In the genomic region with DNA sequence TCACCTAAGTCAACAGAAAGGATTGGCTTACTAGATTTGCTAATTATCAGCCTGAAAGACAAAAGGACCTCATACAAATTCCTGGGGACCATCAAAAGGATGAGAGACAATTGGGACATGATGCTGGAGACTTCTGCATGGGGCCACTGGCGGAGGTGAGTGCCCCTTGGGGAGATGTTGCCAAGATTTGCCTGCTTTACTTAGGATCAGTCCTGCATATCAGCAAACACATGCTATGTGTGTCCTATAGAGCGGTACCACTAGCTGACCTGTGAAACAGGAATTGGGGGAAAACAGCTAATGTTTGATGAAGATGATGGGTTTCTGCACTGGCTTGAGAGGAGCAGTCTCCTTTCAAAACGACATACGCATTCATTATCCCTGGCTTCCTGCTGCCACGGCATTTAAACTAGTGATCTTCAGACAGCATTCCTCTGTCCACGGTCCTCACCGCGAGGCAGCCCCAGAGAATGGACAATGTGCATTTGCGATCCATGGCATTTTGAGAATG, we compare ENCODE assay signal across 21 cellular contexts.
DNase-seq lines count a peak whose midpoint lies in the region; ATAC-seq, FAIRE-seq and TF ChIP-seq lines count a peak whose summit lies in the region.
"Had no signal": no experiment of that assay in that cellular context is flagged by ENCODE, and none has a peak within 500 bp of the region (broad histone marks: within the 10 kb centered on the region; RNA-seq: fewer than 3 reads in every experiment).

No MANE protein-coding gene starts in this region.

- TF ChIP-seq POLR2A in breast epithelium (IDR thresholded peaks at IDR 0.05), result no peak

- H3K4me1 ChIP-seq in ectodermal cell (ENCODE audit: control insufficient read depth, insufficient read depth, low read length), result peaks cover 22% of the 10 kb centered on the region
- no peaks in the 10 kb centered on the region for H3K4me1 ChIP-seq in breast epithelium
- H3K4me1 ChIP-seq: esophagus squamous epithelium had no signal

- 5 to 7% methylated on average over 9 of the region's 9 CpGs for WGBS in ectodermal cell, 2 experiments

- H3K9me3 ChIP-seq in ectodermal cell (ENCODE audit: control insufficient read depth, low read length) (no peaks in the 10 kb centered on the region), breast epithelium (no peaks in the 10 kb centered on the region)
- H3K9me3 ChIP-seq: esophagus squamous epithelium had no signal

- FAIRE-seq in RCC 7860 (lab: Jason Lieb, UNC), result no peak

- intact Hi-C loops in breast epithelium (cut with DNase I; ENCODE audit: low total_unique reads), result no loop called here

- H3K27ac ChIP-seq in ectodermal cell (ENCODE audit: insufficient read depth, low read depth, low read length, poor library complexity, severe bottlenecking) (peak overlapping the region; percentile 16), breast epithelium (no peak overlapping the region)
- H3K27ac ChIP-seq: esophagus squamous epithelium, KMS-11, PC-9, WERI-Rb-1 had no signal

- DNase-seq in ELR (ENCODE audit: low read depth) (peak; percentile 4), NCI-H69 (lab: John Stamatoyannopoulos, UW) (peak; percentile 54), kidney tubule cell (ENCODE audit: low spot score) (peak; percentile 20), GM19238 (ENCODE audit: insufficient read length, low spot score) (no peak), breast epithelium (ENCODE audit: low spot score in 2 of 2) (no peak), RCC 7860 (ENCODE audit: low spot score) (no peak)
- DNase-seq: activated effector memory CD4-positive, alpha-beta T cell treated with Interleukin-2 at 50 U/mL for 16 hours; anterior cingulate cortex; dermis blood vessel endothelial cell; esophagus squamous epithelium; PC-9; right cardiac atrium; stimulated activated CD4-positive, alpha-beta T cell treated with anti-CD3 and anti-CD28 coated beads, Interleukin-1b, Interleukin-23, amount 100 ng/mL, for 48 hours; substantia nigra; SW 1271; WERI-Rb-1 had no signal

- H3K27me3 ChIP-seq in ectodermal cell (ENCODE audit: control insufficient read depth, insufficient read depth, low read length, poor library complexity, severe bottlenecking) (no peaks in the 10 kb centered on the region), breast epithelium (no peaks in the 10 kb centered on the region)
- H3K27me3 ChIP-seq: esophagus squamous epithelium had no signal

- H3K4me3 ChIP-seq in ectodermal cell (ENCODE audit: insufficient read depth, low read depth, low read length) (no peak overlapping the region), breast epithelium (no peak overlapping the region)
- H3K4me3 ChIP-seq: esophagus squamous epithelium, lung, PC-9 had no signal

- no peak for ATAC-seq in GM21526 (IDR thresholded peaks at IDR 0.05; ENCODE audit: low FRiP score, unreplicated experiment)
- ATAC-seq: natural killer cell treated with Interleukin-12 subunit alpha and Interleukin-12 subunit beta and Interleukin-15 and Interleukin-18, amount 100 ng/mL, for 72 hours; right cardiac atrium had no signal

- no peaks in the 10 kb centered on the region for H3K36me3 ChIP-seq in ectodermal cell (ENCODE audit: control insufficient read depth, insufficient read depth, low read length)
- no peaks in the 10 kb centered on the region for H3K36me3 ChIP-seq in breast epithelium
- H3K36me3 ChIP-seq: esophagus squamous epithelium, WERI-Rb-1 had no signal

- no peak for TF ChIP-seq CTCF in breast epithelium (IDR thresholded peaks at IDR 0.05)

Comparison
In these comparisons a context has a peak if more than half of its experiments do, and no peak if none do; other contexts are left out.
1. DNase-seq: peak in ELR (single experiment), NCI-H69 (single experiment) and kidney tubule cell (single experiment); none in GM19238 (single experiment), breast epithelium (0 of 2) and RCC 7860 (single experiment).